In genomic region chr6:56742122-56742791, GRCh38 we compare ENCODE assay signal across 9 cellular contexts.
DNase-seq lines count a peak whose midpoint lies in the region; ATAC-seq, FAIRE-seq and TF ChIP-seq lines count a peak whose summit lies in the region.
"Had no signal": no experiment of that assay in that cellular context is flagged by ENCODE, and none has a peak within 500 bp of the region (broad histone marks: within the 10 kb centered on the region; RNA-seq: fewer than 3 reads in every experiment).

No MANE protein-coding gene starts in this region.

- H3K27ac ChIP-seq in adrenal gland (no peak overlapping the region), colonic mucosa (no peak overlapping the region)

- H3K36me3 ChIP-seq in adrenal gland (replicated peaks in 1 of 2) (no peaks in the 10 kb centered on the region), colonic mucosa (no peaks in the 10 kb centered on the region)

- peaks cover 3% of the 10 kb centered on the region for H3K4me1 ChIP-seq in mononuclear cell (ENCODE audit: insufficient read depth, low read length)
- H3K4me1 ChIP-seq in adrenal gland (replicated peaks in 1 of 2): peaks cover 0 to 18% of the 10 kb centered on the region in 2 donors
- peaks cover 5% of the 10 kb centered on the region for H3K4me1 ChIP-seq in colonic mucosa

- peak; percentile 73 for FAIRE-seq in GM12891 (lab: Jason Lieb, UNC)

- H3K27me3 ChIP-seq in mononuclear cell (ENCODE audit: insufficient read depth, low read length) (no peaks in the 10 kb centered on the region), adrenal gland (no peaks in the 10 kb centered on the region), colonic mucosa (no peaks in the 10 kb centered on the region)

- DNase-seq in GM12891 (ENCODE audit: insufficient read length, low spot score) (no peak), amniotic epithelial cell (ENCODE audit: low read depth) (peak; percentile 28), adrenal gland (no peak), NCI-H446 (lab: John Stamatoyannopoulos, UW) (no peak), colonic mucosa (no peak), NCI-H1105 treated with DMSO at 0.1 percent for 48 hours (lab: John Stamatoyannopoulos, UW) (no peak)
- DNase-seq: activated CD4-positive, alpha-beta T cell treated with anti-CD3 and anti-CD28 coated beads, Interleukin-2, amount 50 U/mL, for 1 hour had no signal

- H3K9me3 ChIP-seq in mononuclear cell (ENCODE audit: low read depth, low read length): no peaks in the 10 kb centered on the region
- H3K9me3 ChIP-seq in adrenal gland (replicated peaks in 1 of 3): no peaks in the 10 kb centered on the region
- no peaks in the 10 kb centered on the region for H3K9me3 ChIP-seq in colonic mucosa

- peak overlapping the region; percentile 33 for H3K4me3 ChIP-seq in mononuclear cell (ENCODE audit: low read length)
- H3K4me3 ChIP-seq in adrenal gland: peak overlapping the region in 1 of 4 donors; percentile 24
- H3K4me3 ChIP-seq in colonic mucosa: no peak overlapping the region

- TF ChIP-seq CTCF in adrenal gland (IDR thresholded peaks at IDR 0.05) (no peak), colonic mucosa (IDR thresholded peaks at IDR 0.05) (no peak)

- 45 to 57% (median 50%) methylated on average over 6 of the region's 6 CpGs for WGBS in adrenal gland, 4 donors

- intact Hi-C loops in adrenal gland (cut with DNase I): no loop called here
- intact Hi-C loops in colonic mucosa (cut with DNase I): no loop called here

- H3K9ac ChIP-seq in colonic mucosa (ENCODE audit: low read depth in 2 of 2, low read length in 2 of 2): no peak overlapping the region

- TF ChIP-seq POLR2A in GM12891 (IDR thresholded peaks at IDR 0.05; ENCODE audit: low read depth, low read length) (no peak), adrenal gland (IDR thresholded peaks at IDR 0.05) (no peak)

- ATAC-seq in HG02610 (IDR thresholded peaks at IDR 0.05; ENCODE audit: unreplicated experiment): peak; percentile 82

TF ChIP-seq in GM12891, 5 proteins besides CTCF, POLR2A, EP300 and RAD21:
- no peak for TF ChIP-seq TAF1 (IDR thresholded peaks at IDR 0.05; ENCODE audit: low read depth, low read length)
- peak; percentile 30 for TF ChIP-seq SPI1 (IDR thresholded peaks at IDR 0.05; ENCODE audit: low read depth, low read length)
